In genomic region chr10:132643709-132644543, GRCh38 we compare ENCODE assay signal across 20 cellular contexts.
DNase-seq lines count a peak whose midpoint lies in the region; ATAC-seq and TF ChIP-seq lines count a peak whose summit lies in the region.
"Had no signal": no experiment of that assay in that cellular context is flagged by ENCODE, and none has a peak within 500 bp of the region (broad histone marks: within the 10 kb centered on the region; RNA-seq: fewer than 3 reads in every experiment).

No MANE protein-coding gene starts in this region.

- no peaks in the 10 kb centered on the region for H3K9me3 ChIP-seq in heart left ventricle
- H3K9me3 ChIP-seq in MM.1S (replicated peaks; ENCODE audit: insufficient read depth, low read length) = no peaks in the 10 kb centered on the region
- H3K9me3 ChIP-seq: right atrium auricular region, tibial artery had no signal

- H3K27ac Mint-ChIP-seq in naive B cell = peak overlapping the region in 1 of 6 donors; percentile 62
- H3K27ac Mint-ChIP-seq: activated naive CD4-positive, alpha-beta T cell treated with anti-CD3 and anti-CD28 coated beads, Interleukin-2, amount 50 U/mL, for 24 hours; CD8-positive, alpha-beta T cell had no signal

- intact Hi-C loops in heart left ventricle (cut with DNase I) = loop anchor here in 4 of 10 donors (5.0 to 10.0 kb wide), 4 partner anchors 252 to 419 kb away; no protein-coding TSS in a partner anchor
- intact Hi-C loops in Right ventricle myocardium inferior (cut with DNase I) = no loop called here
- intact Hi-C loops in dorsolateral prefrontal cortex (cut with DNase I) = no loop called here

- no peaks in the 10 kb centered on the region for H3K27me3 ChIP-seq in heart left ventricle
- H3K27me3 ChIP-seq in dorsolateral prefrontal cortex = no peaks in the 10 kb centered on the region
- 0 out of 2 replicates have a peak, but pooled peaks cover 7% of the 10 kb centered on the region for H3K27me3 ChIP-seq in MM.1S (replicated peaks; ENCODE audit: insufficient read depth, low read length)
- H3K27me3 ChIP-seq: brain microvascular endothelial cell, right atrium auricular region, tibial artery had no signal

- H3K36me3 Mint-ChIP-seq in naive B cell = peaks cover 21 to 32% of the 10 kb centered on the region in 2 donors

- H3K36me3 ChIP-seq in heart left ventricle (peaks cover 0 to 13% (median 4%) of the 10 kb centered on the region in 9 donors), MM.1S (replicated peaks; ENCODE audit: insufficient read depth, low read length) (no peaks in the 10 kb centered on the region)
- H3K36me3 ChIP-seq: brain microvascular endothelial cell, right atrium auricular region had no signal

- H2AFZ ChIP-seq in MM.1S (ENCODE audit: low read length) = no peak overlapping the region

- peaks cover 17 to 36% (median 27%) of the 10 kb centered on the region in 3 donors for H3K4me1 Mint-ChIP-seq in naive B cell

- H3K9ac ChIP-seq in MM.1S (ENCODE audit: low read length) = no peak overlapping the region

- peaks cover 0 to 5% (median 2%) of the 10 kb centered on the region in 7 donors for H3K9me3 Mint-ChIP-seq in naive B cell
- H3K9me3 Mint-ChIP-seq: activated naive CD4-positive, alpha-beta T cell treated with anti-CD3 and anti-CD28 coated beads, Interleukin-2, amount 50 U/mL, for 24 hours; CD8-positive, alpha-beta T cell; neural crest cell had no signal

- no peaks in the 10 kb centered on the region for H3F3A ChIP-seq in MM.1S (ENCODE audit: insufficient read depth, low read length)

- H4K20me1 ChIP-seq in MM.1S (ENCODE audit: insufficient read depth, low read length) = no peaks in the 10 kb centered on the region

- TF ChIP-seq POLR2A in heart left ventricle (IDR thresholded peaks at IDR 0.05) = no peak

- H3K27me3 Mint-ChIP-seq in naive B cell = no peaks in the 10 kb centered on the region
- H3K27me3 Mint-ChIP-seq: activated naive CD4-positive, alpha-beta T cell treated with anti-CD3 and anti-CD28 coated beads, Interleukin-2, amount 50 U/mL, for 24 hours had no signal

- TF ChIP-seq CTCF in heart left ventricle (IDR thresholded peaks at IDR 0.05) (no peak), dorsolateral prefrontal cortex (IDR thresholded peaks at IDR 0.05 in 54 of 56, conservative IDR thresholded peaks at IDR 0.05 in 2 of 56; ENCODE audit: low read depth in 1 of 56, partially characterized antibody in 56 of 56) (peak in 1 of 56 donors; percentile 6), MM.1S (IDR thresholded peaks at IDR 0.05; ENCODE audit: low read length) (no peak)

- H3K4me3 ChIP-seq in heart left ventricle (no peak overlapping the region), dorsolateral prefrontal cortex (no peak overlapping the region), MM.1S (ENCODE audit: low read length) (no peak overlapping the region)
- H3K4me3 ChIP-seq: right atrium auricular region, tibial artery had no signal

- no peaks in the 10 kb centered on the region for H3K79me2 ChIP-seq in MM.1S (ENCODE audit: low read length)

- 80 to 86% (median 81%) methylated on average over 21 to 35 of the region's 35 CpGs for WGBS in heart left ventricle, 4 donors

- no peak overlapping the region for H3K4me2 ChIP-seq in MM.1S (ENCODE audit: low read depth, low read length)

- H3K4me1 ChIP-seq in heart left ventricle (peaks cover 0 to 19% (median 1%) of the 10 kb centered on the region in 12 donors), MM.1S (ENCODE audit: low read length) (no peaks in the 10 kb centered on the region)
- H3K4me1 ChIP-seq: right atrium auricular region had no signal

- ATAC-seq in heart left ventricle (peak in 3 of 4 donors; percentile 4 to 11 (median 10)), Right ventricle myocardium inferior (no peak), naive B cell (ENCODE audit: low read depth in 2 of 2) (peak; percentile 45 to 46)
- ATAC-seq: CD8-positive, alpha-beta T cell had no signal

- H3K4me3 Mint-ChIP-seq in naive B cell = peak overlapping the region in 1 of 8 donors; percentile 33
- H3K4me3 Mint-ChIP-seq: activated naive CD4-positive, alpha-beta T cell treated with anti-CD3 and anti-CD28 coated beads, Interleukin-2, amount 50 U/mL, for 24 hours; CD8-positive, alpha-beta T cell; neural crest cell had no signal

- DNase-seq in heart left ventricle = peak in 1 of 5 donors; percentile 50
- no peak for DNase-seq in Right ventricle myocardium inferior (ENCODE audit: missing footprints)
- peak in 7 of 10 donors; percentile 26 to 52 (median 47) for DNase-seq in dorsolateral prefrontal cortex
- no peak for DNase-seq in naive B cell
- DNase-seq in MM.1S = no peak
- DNase-seq in NCI-H82 treated with DMSO at 0.1 percent for 48 hours (lab: John Stamatoyannopoulos, UW; ENCODE audit: unreplicated experiment) = no peak
- no peak for DNase-seq in NCI-H1105 (lab: John Stamatoyannopoulos, UW)
- DNase-seq in DMS53 treated with DMSO at 0.1 percent for 48 hours (lab: John Stamatoyannopoulos, UW; ENCODE audit: unreplicated experiment) = no peak
- DNase-seq: ACHN; activated CD4-positive, alpha-beta T cell treated with anti-CD3 and anti-CD28 coated beads for 48 hours; brain microvascular endothelial cell; effector memory CD4-positive, alpha-beta T cell; IMR-90; mesenchymal stem cell; SIG-M5 had no signal

- H3K9me2 ChIP-seq in MM.1S (replicated peaks; ENCODE audit: insufficient read depth, low read length) = no peaks in the 10 kb centered on the region

- no peak overlapping the region for H3K27ac ChIP-seq in heart left ventricle
- peak overlapping the region in 51 of 59 donors; percentile 20 to 98 (median 61) for H3K27ac ChIP-seq in dorsolateral prefrontal cortex
- no peak overlapping the region for H3K27ac ChIP-seq in MM.1S (ENCODE audit: low read length)
- H3K27ac ChIP-seq: brain microvascular endothelial cell, right atrium auricular region, tibial artery had no signal

Comparison
In these comparisons a context has a peak if more than half of its experiments do, and no peak if none do; other contexts are left out.
1. DNase-seq: peak in dorsolateral prefrontal cortex (7 of 10); none in Right ventricle myocardium inferior (single experiment), naive B cell (single experiment), MM.1S (single experiment), NCI-H82 treated with DMSO at 0.1 percent for 48 hours (single experiment), NCI-H1105 (single experiment) and DMS53 treated with DMSO at 0.1 percent for 48 hours (single experiment).
2. H3K27ac ChIP-seq: peak in dorsolateral prefrontal cortex (51 of 59); none in heart left ventricle (0 of 12) and MM.1S (single experiment).